27 cellular contexts compared by ENCODE assay signal in genomic region chr5:172745406-172745805, GRCh38.
"Had no signal": no experiment of that assay in that cellular context is flagged by ENCODE, and none has a peak within 500 bp of the region (broad histone marks: within the 10 kb centered on the region; RNA-seq: fewer than 3 reads in every experiment).

No MANE protein-coding gene starts in this region.

- H3K4me3 ChIP-seq: SK-N-MC had no signal

- DNase-seq: activated CD4-positive, alpha-beta memory T cell treated with anti-CD3 and anti-CD28 coated beads for 36 hours; activated CD4-positive, alpha-beta T cell treated with anti-CD3 and anti-CD28 coated beads, Interleukin-2, amount 10 ng/mL, durations not matched to agents 7 days and 5 days; activated CD4-positive, CD25-positive, alpha-beta regulatory T cell; activated CD8-positive, alpha-beta memory T cell treated with anti-CD3 and anti-CD28 coated beads for 24 hours; activated gamma-delta T cell; activated naive CD4-positive, alpha-beta T cell treated with anti-CD3 and anti-CD28 coated beads for 36 hours; activated naive CD8-positive, alpha-beta T cell treated with anti-CD3 and anti-CD28 coated beads for 36 hours; activated T-cell treated with anti-CD3 and anti-CD28 coated beads for 4 hours; activated T-cell treated with anti-CD3 and anti-CD28 coated beads, Interleukin-2, amount 50 U/mL, for 48 hours; IMR-90; KG1; NCI-H1048; NCI-H146; NCI-H187 treated with DMSO at 0.1 percent for 48 hours; NCI-H2081 treated with DMSO at 0.1 percent for 48 hours; NCI-H2227 treated with DMSO at 0.1 percent for 48 hours; NCI-H446 treated with DMSO at 0.1 percent for 48 hours; NCI-H524 treated with DMSO at 0.1 percent for 48 hours; NCI-H748 treated with DMSO at 0.1 percent for 48 hours; OCI-M1; RPMI8226; T-cell had no signal

- ATAC-seq: activated T-helper 17 cell treated with anti-CD3 and anti-CD28 coated beads, Interleukin-2, amount 50 U/mL, for 72 hours; Panc1; Right ventricle myocardium inferior; T-cell had no signal

- H3K27ac ChIP-seq: SK-N-MC, VCaP had no signal
